Comparison of ENCODE assay signal across 2 cellular contexts in the genomic region with DNA sequence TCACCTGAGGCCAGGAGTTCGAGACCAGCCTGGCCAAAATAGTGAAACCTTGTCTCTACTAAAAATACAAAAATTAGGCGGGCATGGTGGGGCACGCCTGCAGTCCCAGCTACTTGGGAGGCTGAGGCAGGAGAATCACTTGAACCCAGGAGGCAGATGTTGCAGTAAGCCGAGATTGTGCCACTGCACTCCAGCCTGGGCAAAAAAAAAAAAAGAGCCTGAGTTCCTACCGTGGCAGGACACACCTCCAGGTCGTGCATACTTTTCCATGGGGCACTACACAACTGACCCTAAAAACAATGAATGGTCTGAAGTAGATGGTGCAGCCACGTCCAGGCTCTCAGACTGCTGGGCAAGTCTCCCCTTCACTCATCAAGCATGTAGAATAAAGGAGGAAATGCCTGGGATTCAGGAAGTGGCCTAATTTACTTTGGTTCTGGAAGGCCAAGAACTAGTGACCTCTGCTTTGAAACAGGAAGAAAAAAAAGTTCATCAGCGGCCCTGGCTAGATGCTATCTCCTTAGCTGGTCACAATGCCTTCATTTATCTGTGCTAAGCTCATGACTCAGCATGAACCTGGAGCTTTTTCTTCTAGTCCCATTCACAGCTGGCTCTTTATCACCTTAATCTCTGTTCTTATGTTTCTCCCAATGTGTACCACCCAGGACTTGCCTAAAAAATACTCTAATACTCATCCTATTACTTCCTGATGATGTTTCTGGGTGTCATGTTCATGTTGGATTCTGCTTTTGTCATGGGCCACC.
TF ChIP-seq lines count a peak whose summit lies in the region.

No MANE protein-coding gene starts in this region.

TF ChIP-seq in K562, 482 proteins besides CTCF, POLR2A, EP300 and RAD21 (continued from another document and continues in another):
- TF ChIP-seq TCF7L2 (IDR thresholded peaks at IDR 0.05; ENCODE audit: low read depth, low read length): no peak
- TF ChIP-seq USF2 (CRISPR knock-in tag; IDR thresholded peaks at IDR 0.05): no peak
- no peak for TF ChIP-seq ZNF124 (CRISPR knock-in tag; IDR thresholded peaks at IDR 0.05)
- TF ChIP-seq NFRKB (IDR thresholded peaks at IDR 0.05; ENCODE audit: low read depth): no peak
- no peak for TF ChIP-seq ZNF518B (CRISPR knock-in tag; IDR thresholded peaks at IDR 0.05)
- no peak for TF ChIP-seq ZNF583 (CRISPR knock-in tag; IDR thresholded peaks at IDR 0.05)
- TF ChIP-seq DEAF1 (CRISPR knock-in tag; IDR thresholded peaks at IDR 0.05): no peak
- TF ChIP-seq KAT8 (IDR thresholded peaks at IDR 0.05; ENCODE audit: low read depth): no peak
- no peak for TF ChIP-seq NKRF (IDR thresholded peaks at IDR 0.05; ENCODE audit: borderline replicate concordance)
- TF ChIP-seq EP400 (IDR thresholded peaks at IDR 0.05): peak; percentile 17; the same call in 1 of the 2 replicates
- no peak for TF ChIP-seq ZNF23 (CRISPR knock-in tag; IDR thresholded peaks at IDR 0.05)
- TF ChIP-seq RAD51 (IDR thresholded peaks at IDR 0.05; ENCODE audit: borderline replicate concordance, low read depth): no peak
- TF ChIP-seq SIRT6 (IDR thresholded peaks at IDR 0.05; ENCODE audit: low read depth, low read length): no peak
- TF ChIP-seq KDM5B (IDR thresholded peaks at IDR 0.05; ENCODE audit: insufficient replicate concordance, low read depth, low read length): no peak
- TF ChIP-seq ARID2 (IDR thresholded peaks at IDR 0.05): no peak
- no peak for TF ChIP-seq EGR1 (conservative IDR thresholded peaks at IDR 0.05)
- peak; percentile 60; the same call in 1 of the 2 replicates for TF ChIP-seq ELF1 (tag; IDR thresholded peaks at IDR 0.05)
- TF ChIP-seq BMI1 (IDR thresholded peaks at IDR 0.05; ENCODE audit: low read length): no peak

TF ChIP-seq in HepG2, 621 proteins besides CTCF, POLR2A, EP300 and RAD21 (continued from another document and continues in another):
- TF ChIP-seq, protein P1, sequence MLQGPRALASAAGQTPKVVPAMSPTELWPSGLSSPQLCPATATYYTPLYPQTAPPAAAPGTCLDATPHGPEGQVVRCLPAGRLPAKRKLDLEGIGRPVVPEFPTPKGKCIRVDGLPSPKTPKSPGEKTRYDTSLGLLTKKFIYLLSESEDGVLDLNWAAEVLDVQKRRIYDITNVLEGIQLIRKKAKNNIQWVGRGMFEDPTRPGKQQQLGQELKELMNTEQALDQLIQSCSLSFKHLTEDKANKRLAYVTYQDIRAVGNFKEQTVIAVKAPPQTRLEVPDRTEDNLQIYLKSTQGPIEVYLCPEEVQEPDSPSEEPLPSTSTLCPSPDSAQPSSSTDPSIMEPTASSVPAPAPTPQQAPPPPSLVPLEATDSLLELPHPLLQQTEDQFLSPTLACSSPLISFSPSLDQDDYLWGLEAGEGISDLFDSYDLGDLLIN (CRISPR knock-in tag; IDR thresholded peaks at IDR 0.05; ENCODE audit: borderline replicate concordance): no peak
- no peak; the same call in 1 of the 2 replicates for TF ChIP-seq ZNF761 (CRISPR knock-in tag; conservative IDR thresholded peaks at IDR 0.05)
- TF ChIP-seq ZBTB49 (CRISPR knock-in tag; IDR thresholded peaks at IDR 0.05; ENCODE audit: borderline replicate concordance): no peak
- no peak for TF ChIP-seq MBD4 (IDR thresholded peaks at IDR 0.05; ENCODE audit: borderline replicate concordance, low read length)
- TF ChIP-seq NCOA5 (CRISPR knock-in tag; IDR thresholded peaks at IDR 0.05): no peak
- TF ChIP-seq ZNF792 (CRISPR knock-in tag; IDR thresholded peaks at IDR 0.05): peak; percentile 97
- no peak for TF ChIP-seq HES4 (CRISPR knock-in tag; IDR thresholded peaks at IDR 0.05; ENCODE audit: borderline replicate concordance)
- TF ChIP-seq ZMYM2 (CRISPR knock-in tag; IDR thresholded peaks at IDR 0.05): peak; percentile 78
- no peak for TF ChIP-seq ZNF230 (CRISPR knock-in tag; IDR thresholded peaks at IDR 0.05)
- TF ChIP-seq TAF1 (CRISPR knock-in tag; IDR thresholded peaks at IDR 0.05): no peak
- TF ChIP-seq CEBPG (CRISPR knock-in tag; IDR thresholded peaks at IDR 0.05): peak; percentile 52; the same call in 1 of the 2 replicates
- no peak for TF ChIP-seq CCAR2 (optimal IDR thresholded peaks at IDR 0.05; ENCODE audit: low read depth, low read length)
- TF ChIP-seq ZNF33A (CRISPR knock-in tag; IDR thresholded peaks at IDR 0.05; ENCODE audit: borderline replicate concordance): no peak
- peak; percentile 93; the same call in 1 of the 2 replicates for TF ChIP-seq HMG20A (CRISPR knock-in tag; IDR thresholded peaks at IDR 0.05; ENCODE audit: borderline replicate concordance)
- no peak for TF ChIP-seq ZNF549 (CRISPR knock-in tag; IDR thresholded peaks at IDR 0.05)
- TF ChIP-seq ZMAT3 (CRISPR knock-in tag; conservative IDR thresholded peaks at IDR 0.05): peak; percentile 90
- no peak for TF ChIP-seq ZNF879 (CRISPR knock-in tag; IDR thresholded peaks at IDR 0.05)
- TF ChIP-seq ZMYM4 (CRISPR knock-in tag; IDR thresholded peaks at IDR 0.05): peak; percentile 79
- TF ChIP-seq ZC3H13 (CRISPR knock-in tag; IDR thresholded peaks at IDR 0.05): no peak
- TF ChIP-seq ZNF644 (CRISPR knock-in tag; IDR thresholded peaks at IDR 0.05; ENCODE audit: low read depth): peak; percentile 89
- no peak for TF ChIP-seq BORCS8-MEF2B (CRISPR knock-in tag; IDR thresholded peaks at IDR 0.05)
- TF ChIP-seq TIGD3 (CRISPR knock-in tag; IDR thresholded peaks at IDR 0.05; ENCODE audit: borderline replicate concordance): no peak
- peak; percentile 21; the same call in 1 of the 2 replicates for TF ChIP-seq RELA (CRISPR knock-in tag; IDR thresholded peaks at IDR 0.05)
- no peak for TF ChIP-seq U2AF1 (optimal IDR thresholded peaks at IDR 0.05; ENCODE audit: low read depth, low read length)
- peak; percentile 91 for TF ChIP-seq TRIM24 (CRISPR knock-in tag; IDR thresholded peaks at IDR 0.05)
- TF ChIP-seq ZNF251 (CRISPR knock-in tag; IDR thresholded peaks at IDR 0.05): no peak
- no peak for TF ChIP-seq JDP2 (CRISPR knock-in tag; IDR thresholded peaks at IDR 0.05; ENCODE audit: borderline replicate concordance)
- no peak for TF ChIP-seq RORA (CRISPR knock-in tag; IDR thresholded peaks at IDR 0.05)
- peak; percentile 90 for TF ChIP-seq SAP130 (CRISPR knock-in tag; IDR thresholded peaks at IDR 0.05; ENCODE audit: low read depth)
- TF ChIP-seq KAT2B (IDR thresholded peaks at IDR 0.05; ENCODE audit: borderline replicate concordance, low read depth, low read length): no peak
- no peak; the same call in 1 of the 2 replicates for TF ChIP-seq ZNF569 (CRISPR knock-in tag; IDR thresholded peaks at IDR 0.05; ENCODE audit: borderline replicate concordance)
- TF ChIP-seq SP1 (IDR thresholded peaks at IDR 0.05): no peak
- peak; percentile 31; the same call in 1 of the 2 replicates for TF ChIP-seq SP1 (CRISPR knock-in tag; IDR thresholded peaks at IDR 0.05)
- no peak for TF ChIP-seq STAT5B (CRISPR knock-in tag; IDR thresholded peaks at IDR 0.05)
- no peak for TF ChIP-seq ZBTB3 (CRISPR knock-in tag; IDR thresholded peaks at IDR 0.05; ENCODE audit: borderline replicate concordance, low read depth)
- no peak for TF ChIP-seq SRY (CRISPR knock-in tag; IDR thresholded peaks at IDR 0.05)
- peak; percentile 88 for TF ChIP-seq PITX1 (CRISPR knock-in tag; IDR thresholded peaks at IDR 0.05)
- TF ChIP-seq TCF7 (IDR thresholded peaks at IDR 0.05; ENCODE audit: low read depth): peak; percentile 97
- no peak for TF ChIP-seq ZNF674 (CRISPR knock-in tag; IDR thresholded peaks at IDR 0.05; ENCODE audit: low read depth)
- no peak for TF ChIP-seq ZNF660 (CRISPR knock-in tag; IDR thresholded peaks at IDR 0.05; ENCODE audit: borderline replicate concordance, low read depth)
- TF ChIP-seq ZNF12 (CRISPR knock-in tag; IDR thresholded peaks at IDR 0.05): peak; percentile 89; the same call in 1 of the 2 replicates
- no peak; the same call in 1 of the 2 replicates for TF ChIP-seq SP4 (CRISPR knock-in tag; IDR thresholded peaks at IDR 0.05)
- TF ChIP-seq ZNF598 (CRISPR knock-in tag; IDR thresholded peaks at IDR 0.05; ENCODE audit: borderline replicate concordance): peak; percentile 77; the same call in 1 of the 2 replicates
- no peak for TF ChIP-seq ZNF207 (IDR thresholded peaks at IDR 0.05; ENCODE audit: borderline replicate concordance)
- no peak; the same call in 1 of the 2 replicates for TF ChIP-seq DNMT3B (CRISPR knock-in tag; conservative IDR thresholded peaks at IDR 0.05)
- no peak for TF ChIP-seq ZNF180 (CRISPR knock-in tag; IDR thresholded peaks at IDR 0.05; ENCODE audit: borderline replicate concordance, low read depth)
- TF ChIP-seq HNF1B (CRISPR knock-in tag; IDR thresholded peaks at IDR 0.05): peak; percentile 81; the same call in 1 of the 2 replicates
- TF ChIP-seq REXO4 (CRISPR knock-in tag; IDR thresholded peaks at IDR 0.05; ENCODE audit: borderline replicate concordance): no peak
- TF ChIP-seq AKAP8 (CRISPR knock-in tag; IDR thresholded peaks at IDR 0.05): no peak
- peak; percentile 75; the same call in 1 of the 2 replicates for TF ChIP-seq ATF1 (CRISPR knock-in tag; IDR thresholded peaks at IDR 0.05)
- no peak; the same call in 1 of the 2 replicates for TF ChIP-seq POGK (CRISPR knock-in tag; conservative IDR thresholded peaks at IDR 0.05)
- no peak; the same call in 1 of the 2 replicates for TF ChIP-seq SMAD1 (CRISPR knock-in tag; IDR thresholded peaks at IDR 0.05; ENCODE audit: borderline replicate concordance, low read depth)
- peak; percentile 69; the same call in 1 of the 2 replicates for TF ChIP-seq NFKB2 (CRISPR knock-in tag; IDR thresholded peaks at IDR 0.05; ENCODE audit: borderline replicate concordance)
- peak; percentile 100 for TF ChIP-seq ZNF362 (CRISPR knock-in tag; IDR thresholded peaks at IDR 0.05; ENCODE audit: borderline replicate concordance)
- TF ChIP-seq CREM (IDR thresholded peaks at IDR 0.05): peak; percentile 90
- TF ChIP-seq CREM (CRISPR knock-in tag; IDR thresholded peaks at IDR 0.05): no peak
